11 cellular contexts compared by ENCODE assay signal in genomic region chr5:7762267-7762666, GRCh38.
DNase-seq lines count a peak whose midpoint lies in the region; ATAC-seq and TF ChIP-seq lines count a peak whose summit lies in the region.
"Had no signal": no experiment of that assay in that cellular context is flagged by ENCODE, and none has a peak within 500 bp of the region (broad histone marks: within the 10 kb centered on the region; RNA-seq: fewer than 3 reads in every experiment).

No MANE protein-coding gene starts in this region.

- no peak overlapping the region for H3K23ac ChIP-seq in mesenchymal stem cell (ENCODE audit: low read length in 2 of 2)

- no peak overlapping the region for H2AK5ac ChIP-seq in mesenchymal stem cell (ENCODE audit: low read length, severe bottlenecking)

- H3K18ac ChIP-seq in mesenchymal stem cell (ENCODE audit: low read depth in 1 of 2, low read length in 2 of 2), result no peak overlapping the region

- peaks cover 60% of the 10 kb centered on the region for H3K36me3 Mint-ChIP-seq in WTC11
- peaks cover 6% of the 10 kb centered on the region for H3K36me3 Mint-ChIP-seq in progenitor cell of endocrine pancreas (ENCODE audit: insufficient read depth)

- H3K79me1 ChIP-seq in mesenchymal stem cell (replicated peaks; ENCODE audit: low read length, poor library complexity, severe bottlenecking), result no peaks in the 10 kb centered on the region

- no peaks in the 10 kb centered on the region for H3K36me3 ChIP-seq in parathyroid adenoma (ENCODE audit: control insufficient read depth, insufficient read depth, low read length)
- no peaks in the 10 kb centered on the region for H3K36me3 ChIP-seq in mesenchymal stem cell (ENCODE audit: control insufficient read depth in 1 of 2, insufficient read depth in 2 of 2, low read depth in 1 of 2, low read length in 2 of 2)
- H3K36me3 ChIP-seq: tibial nerve had no signal

- CTCF ChIA-PET in WTC11 (lab: Charles Lee), result interaction anchor here (0.6 to 1.9 kb wide), 9 partner anchors 10 to 516 kb away, joined by 3 to 7 read pairs (median 3); partner anchors contain the start of gene CFAP90

- H3K4ac ChIP-seq in mesenchymal stem cell (ENCODE audit: low read depth in 1 of 2, low read length in 2 of 2), result no peak overlapping the region

- H3K4me1 Mint-ChIP-seq in WTC11 (no peaks in the 10 kb centered on the region; the same call in 1 of the 2 replicates), progenitor cell of endocrine pancreas (ENCODE audit: low read depth) (peaks cover 16% of the 10 kb centered on the region)

- no peaks in the 10 kb centered on the region for H3K9me3 Mint-ChIP-seq in WTC11
- peaks cover 25% of the 10 kb centered on the region for H3K9me3 Mint-ChIP-seq in progenitor cell of endocrine pancreas (ENCODE audit: low read depth)

- H3K4me3 Mint-ChIP-seq in WTC11 (no peak overlapping the region), progenitor cell of endocrine pancreas (ENCODE audit: low read depth) (no peak overlapping the region)

- no peak overlapping the region for H4K8ac ChIP-seq in mesenchymal stem cell (ENCODE audit: low read length)

- peak; percentile 39 for DNase-seq in NCI-H1436 (lab: John Stamatoyannopoulos, UW)
- DNase-seq in NCI-H1436 treated with DMSO at 0.1 percent for 48 hours (lab: John Stamatoyannopoulos, UW), result no peak
- peak; percentile 56 for DNase-seq in WTC11 (ENCODE audit: low spot score)
- no peak for DNase-seq in progenitor cell of endocrine pancreas (ENCODE audit: low spot score, unreplicated experiment)
- DNase-seq in mesenchymal stem cell, result no peak
- DNase-seq: KG1 had no signal

- H2BK5ac ChIP-seq in mesenchymal stem cell (ENCODE audit: low read depth, low read length, poor library complexity, severe bottlenecking), result no peak overlapping the region

- H3K27ac ChIP-seq in parathyroid adenoma (no peak overlapping the region), mesenchymal stem cell (ENCODE audit: low read length, poor library complexity, severe bottlenecking) (no peak overlapping the region)
- H3K27ac ChIP-seq: tibial nerve had no signal

- H3K14ac ChIP-seq in mesenchymal stem cell (ENCODE audit: low read length in 2 of 2), result no peak overlapping the region

- POLR2A ChIA-PET in WTC11 (lab: Charles Lee), result no interaction called here

- peak; percentile 42; the same call in 1 of the 2 replicates for TF ChIP-seq CTCF in LNCAP (IDR thresholded peaks at IDR 0.05)
- no peak for TF ChIP-seq CTCF in WTC11 (IDR thresholded peaks at IDR 0.05)
- peak; percentile 46 for TF ChIP-seq CTCF in parathyroid adenoma (IDR thresholded peaks at IDR 0.05)
- TF ChIP-seq CTCF in progenitor cell of endocrine pancreas (IDR thresholded peaks at IDR 0.05; ENCODE audit: unreplicated experiment), result no peak

- H3K4me2 ChIP-seq in parathyroid adenoma (ENCODE audit: low read length) (no peak overlapping the region), mesenchymal stem cell (ENCODE audit: low read length, poor library complexity, severe bottlenecking) (no peak overlapping the region)

- H3K4me3 ChIP-seq in parathyroid adenoma (ENCODE audit: low read depth, low read length), result no peak overlapping the region
- H3K4me3 ChIP-seq in mesenchymal stem cell (ENCODE audit: insufficient read depth in 1 of 2, low read depth in 1 of 2, low read length in 2 of 2), result no peak overlapping the region
- H3K4me3 ChIP-seq: tibial nerve had no signal

- H2BK15ac ChIP-seq in mesenchymal stem cell (ENCODE audit: low read depth, poor library complexity, severe bottlenecking), result no peak overlapping the region

- no peak overlapping the region for H4K91ac ChIP-seq in mesenchymal stem cell (ENCODE audit: low read length)

- peak; percentile 89 for ATAC-seq in WTC11
- ATAC-seq in HG03039 (IDR thresholded peaks at IDR 0.05; ENCODE audit: unreplicated experiment), result no peak
- ATAC-seq: sciatic nerve had no signal

- no peak overlapping the region for H2AFZ ChIP-seq in parathyroid adenoma
- no peak overlapping the region for H2AFZ ChIP-seq in mesenchymal stem cell (ENCODE audit: low read depth, low read length)

- 79% methylated on average over 2 of the region's 2 CpGs for WGBS in mesenchymal stem cell

- H3K4me1 ChIP-seq in parathyroid adenoma, result peaks cover 4% of the 10 kb centered on the region
- H3K4me1 ChIP-seq in mesenchymal stem cell (ENCODE audit: control insufficient read depth, insufficient read depth, low read depth, low read length), result peaks cover 4% of the 10 kb centered on the region
- H3K4me1 ChIP-seq: tibial nerve had no signal

- H3K9me3 ChIP-seq in parathyroid adenoma (ENCODE audit: control insufficient read depth, low read length) (no peaks in the 10 kb centered on the region), mesenchymal stem cell (ENCODE audit: control insufficient read depth, low read length) (no peaks in the 10 kb centered on the region)
- H3K9me3 ChIP-seq: tibial nerve had no signal

- no peak overlapping the region for H2BK120ac ChIP-seq in mesenchymal stem cell (ENCODE audit: low read depth, low read length)

- no peak overlapping the region for H2BK12ac ChIP-seq in mesenchymal stem cell (ENCODE audit: low read length in 2 of 2)

- H3K27ac Mint-ChIP-seq in WTC11 (no peak overlapping the region), progenitor cell of endocrine pancreas (no peak overlapping the region)

- H3K27me3 Mint-ChIP-seq in WTC11 (ENCODE audit: low read depth) (no peaks in the 10 kb centered on the region), progenitor cell of endocrine pancreas (peaks cover 6% of the 10 kb centered on the region)

- H3K79me2 ChIP-seq in parathyroid adenoma, result no peaks in the 10 kb centered on the region

- H3K27me3 ChIP-seq in parathyroid adenoma (ENCODE audit: control insufficient read depth, insufficient read depth, low read length), result no peaks in the 10 kb centered on the region
- H3K27me3 ChIP-seq in mesenchymal stem cell (ENCODE audit: control insufficient read depth in 1 of 2, insufficient read depth in 1 of 2, low read length in 2 of 2), result peaks cover 3 to 6% of the 10 kb centered on the region in 2 experiments
- H3K27me3 ChIP-seq: tibial nerve had no signal

- H3K9ac ChIP-seq in parathyroid adenoma, result no peak overlapping the region
- H3K9ac ChIP-seq in mesenchymal stem cell (ENCODE audit: low read length), result no peak overlapping the region

TF ChIP-seq in WTC11, 78 proteins besides CTCF, POLR2A, EP300 and RAD21 (continues in another document):
- TF ChIP-seq ZNF425 (CRISPR knock-in tag; conservative IDR thresholded peaks at IDR 0.05) (no peak), CBFB (CRISPR knock-in tag; IDR thresholded peaks at IDR 0.05; ENCODE audit: low read depth) (no peak), ZSCAN18 (CRISPR knock-in tag; IDR thresholded peaks at IDR 0.05) (no peak), ATF3 (CRISPR knock-in tag; conservative IDR thresholded peaks at IDR 0.05) (no peak), NFE2L1 (CRISPR knock-in tag; IDR thresholded peaks at IDR 0.05) (no peak), CREB1 (CRISPR knock-in tag; IDR thresholded peaks at IDR 0.05) (no peak), ZNF396 (CRISPR knock-in tag; IDR thresholded peaks at IDR 0.05; ENCODE audit: borderline replicate concordance) (no peak), GRHL2 (CRISPR knock-in tag; IDR thresholded peaks at IDR 0.05; ENCODE audit: insufficient replicate concordance, severe bottlenecking) (no peak), NR1H2 (CRISPR knock-in tag; IDR thresholded peaks at IDR 0.05) (no peak), ZNF671 (CRISPR knock-in tag; IDR thresholded peaks at IDR 0.05) (no peak), ZNF121 (CRISPR knock-in tag; IDR thresholded peaks at IDR 0.05) (no peak)

Comparison
In these comparisons a context has a peak if more than half of its experiments do, and no peak if none do; other contexts are left out.
1. DNase-seq: peak in NCI-H1436 (single experiment) and WTC11 (single experiment); none in NCI-H1436 treated with DMSO at 0.1 percent for 48 hours (single experiment), progenitor cell of endocrine pancreas (single experiment) and mesenchymal stem cell (single experiment).
2. CTCF ChIP-seq: peak in LNCAP (single experiment) and parathyroid adenoma (single experiment); none in WTC11 (single experiment) and progenitor cell of endocrine pancreas (single experiment).